Comparison of ENCODE assay signal across 17 cellular contexts in the genomic region with DNA sequence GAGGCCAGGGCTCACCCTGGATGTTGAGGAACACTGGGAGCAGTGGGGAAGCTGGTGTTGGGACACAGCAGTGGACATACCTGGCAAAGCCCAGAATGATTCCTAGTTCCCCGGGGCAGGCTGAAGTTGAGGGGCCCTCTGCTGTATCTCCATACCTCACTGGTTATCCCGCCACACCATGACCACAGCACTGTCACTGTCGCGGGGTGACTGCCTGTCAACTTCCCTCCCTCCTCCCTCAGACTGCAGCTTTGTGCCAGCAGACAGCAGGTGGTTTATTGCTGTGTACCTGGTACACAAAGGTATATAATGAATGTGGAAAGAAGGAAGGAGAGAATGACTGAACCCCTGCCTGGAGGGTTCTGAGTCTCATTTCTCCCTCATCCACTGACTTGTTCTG.
"Had no signal": no experiment of that assay in that cellular context is flagged by ENCODE, and none has a peak within 500 bp of the region (broad histone marks: within the 10 kb centered on the region; RNA-seq: fewer than 3 reads in every experiment).

No MANE protein-coding gene starts in this region.

- H3K27ac ChIP-seq: lower lobe of right lung, neural progenitor cell, ovary, right lobe of liver, upper lobe of right lung, VCaP had no signal

- H3K4me3 ChIP-seq: breast epithelium, gastrocnemius medialis, heart left ventricle, lower lobe of right lung, neural progenitor cell, ovary, right lobe of liver, upper lobe of right lung had no signal

- H3K27me3 ChIP-seq: breast epithelium, gastrocnemius medialis, heart left ventricle, neural progenitor cell, ovary, right lobe of liver, upper lobe of right lung had no signal

- H3K4me1 ChIP-seq: breast epithelium, neural progenitor cell had no signal

- H3K4me2 ChIP-seq: neural progenitor cell had no signal

- DNase-seq: activated CD4-positive, alpha-beta T cell treated with anti-CD3 and anti-CD28 coated beads for 1 hour; activated CD4-positive, alpha-beta T cell treated with anti-CD3 and anti-CD28 coated beads, Interleukin-2, amount 50 U/mL, for 48 hours; activated naive CD4-positive, alpha-beta T cell treated with Interleukin-2 at 50 U/mL for 16 hours; activated naive CD8-positive, alpha-beta T cell treated with anti-CD3 and anti-CD28 coated beads, Interleukin-2, amount 50 U/mL, for 24 hours; aorta; gastrocnemius medialis; heart left ventricle; immature natural killer cell; lower lobe of right lung; midbrain; ovary; right lobe of liver; upper lobe of right lung had no signal

- H3K9ac ChIP-seq: neural progenitor cell had no signal

- ATAC-seq: activated naive CD8-positive, alpha-beta T cell treated with anti-CD3 and anti-CD28 coated beads, Interleukin-2, amount 50 U/mL, for 24 hours; activated T-helper 17 cell treated with anti-CD3 and anti-CD28 coated beads, Interleukin-2, amount 50 U/mL, for 72 hours; gastrocnemius medialis; heart left ventricle; lower lobe of right lung; right lobe of liver; upper lobe of right lung had no signal

- H3K36me3 ChIP-seq: breast epithelium, gastrocnemius medialis, heart left ventricle, lower lobe of right lung, neural progenitor cell, ovary, right lobe of liver, upper lobe of right lung had no signal
